ENCODE assay signal across 15 cellular contexts in the genomic region with DNA sequence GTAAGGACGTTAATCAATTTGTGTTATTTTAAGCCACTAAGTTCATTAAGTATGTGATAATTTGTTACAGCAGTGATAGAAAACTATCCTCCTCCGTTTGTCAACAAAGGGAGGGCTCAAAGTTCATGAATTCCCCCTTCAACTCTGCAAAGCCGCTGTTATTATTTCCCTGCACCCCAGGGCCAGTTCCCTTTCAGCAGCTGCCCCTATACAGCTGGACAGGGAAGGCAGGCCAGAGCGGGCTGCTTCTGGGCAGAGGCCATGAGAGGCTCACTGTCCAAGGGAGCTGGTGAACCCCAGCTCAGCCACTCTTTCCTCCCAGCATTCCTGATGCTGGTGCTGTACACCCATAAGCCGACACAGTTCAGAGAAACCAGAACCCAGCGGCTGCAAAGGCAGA.
A peak's percentile ranks its signal among the peaks of the same experiment; 100 is the strongest.
DNase-seq lines count a peak whose midpoint lies in the region; ATAC-seq and TF ChIP-seq lines count a peak whose summit lies in the region.
"Had no signal": no experiment of that assay in that cellular context is flagged by ENCODE, and none has a peak within 500 bp of the region (broad histone marks: within the 10 kb centered on the region; RNA-seq: fewer than 3 reads in every experiment).

No MANE protein-coding gene starts in this region.

- no peak overlapping the region for H2BK12ac ChIP-seq in H9 (ENCODE audit: insufficient read length, low read depth, low read length)

- H3K9me3 Mint-ChIP-seq in H9 (peaks cover 16 to 20% of the 10 kb centered on the region in 2 experiments), neural progenitor cell (peaks cover 10% of the 10 kb centered on the region)

- no peak overlapping the region for H2BK5ac ChIP-seq in H9 (ENCODE audit: insufficient read length, low read length)

- H3K9me3 ChIP-seq in H9 (ENCODE audit: control insufficient read depth, low read depth, low read length) (no peaks in the 10 kb centered on the region), hepatocyte (ENCODE audit: low read depth) (peaks cover 4% of the 10 kb centered on the region), right lobe of liver (peaks cover 0 to 2% (median 0%) of the 10 kb centered on the region in 4 donors), neural progenitor cell (ENCODE audit: low read depth) (peaks cover 5% of the 10 kb centered on the region)
- H3K9me3 ChIP-seq: A549 had no signal

- no peak overlapping the region for H2BK120ac ChIP-seq in H9 (ENCODE audit: low read depth, low read length, poor library complexity, severe bottlenecking)

- no peak overlapping the region for H2BK20ac ChIP-seq in H9 (ENCODE audit: low read depth, low read length, poor library complexity, severe bottlenecking)

- no peaks in the 10 kb centered on the region for H3K27me3 ChIP-seq in H9 (ENCODE audit: insufficient read depth, low read length)
- H3K27me3 ChIP-seq in hepatocyte, result no peaks in the 10 kb centered on the region
- H3K27me3 ChIP-seq in right lobe of liver, result no peaks in the 10 kb centered on the region
- no peaks in the 10 kb centered on the region for H3K27me3 ChIP-seq in neural progenitor cell

- no peaks in the 10 kb centered on the region for H3K9me2 ChIP-seq in hepatocyte (replicated peaks; ENCODE audit: insufficient read depth)

- H3K27me3 Mint-ChIP-seq in H9 (ENCODE audit: low read depth), result no peaks in the 10 kb centered on the region
- peaks cover 11% of the 10 kb centered on the region for H3K27me3 Mint-ChIP-seq in neural progenitor cell (ENCODE audit: insufficient read depth, low read depth)
- H3K27me3 Mint-ChIP-seq: CD4-positive, alpha-beta T cell had no signal

- H3K4ac ChIP-seq in H9 (ENCODE audit: low read depth, low read length), result no peak overlapping the region

- TF ChIP-seq CTCF in H9 (conservative IDR thresholded peaks at IDR 0.05), result no peak
- no peak for TF ChIP-seq CTCF in hepatocyte (IDR thresholded peaks at IDR 0.05; ENCODE audit: poor library complexity)
- TF ChIP-seq CTCF in right lobe of liver (IDR thresholded peaks at IDR 0.05), result no peak
- no peak for TF ChIP-seq CTCF in neural progenitor cell (IDR thresholded peaks at IDR 0.05)

- no peak overlapping the region for H3K4me3 ChIP-seq in hepatocyte
- no peak overlapping the region for H3K4me3 ChIP-seq in right lobe of liver
- no peak overlapping the region for H3K4me3 ChIP-seq in neural progenitor cell
- H3K4me3 ChIP-seq: A549, GM23248 had no signal

- peak; percentile 36 to 70 (median 43) for ATAC-seq in right lobe of liver
- ATAC-seq in stimulated activated naive CD8-positive, alpha-beta T cell treated with anti-CD3 and anti-CD28 coated beads, Interleukin-15, Interleukin-2, amounts not matched to agents 100 U/mL and 50 U/mL, for 24 hours, result no peak
- ATAC-seq in HG02571 (IDR thresholded peaks at IDR 0.05; ENCODE audit: unreplicated experiment), result no peak

- no peak overlapping the region for H3K56ac ChIP-seq in H9 (ENCODE audit: insufficient read length, low read depth, low read length)

- H3K4me3 Mint-ChIP-seq in H9, result no peak overlapping the region
- H3K4me3 Mint-ChIP-seq in neural progenitor cell, result no peak overlapping the region
- H3K4me3 Mint-ChIP-seq: CD4-positive, alpha-beta T cell had no signal

- WGBS in H9 (ENCODE audit: extremely low coverage, insufficient read length, low lambda C conversion rate), result no CpG with 5 or more reads among the region's 6 CpGs
- 71% methylated on average over 6 of the region's 6 CpGs for WGBS in hepatocyte (ENCODE audit: low lambda C conversion rate, missing lambda C conversion rate)
- WGBS in right lobe of liver (ENCODE audit: insufficient coverage, low coverage, low lambda C conversion rate, missing lambda C conversion rate), result 38% methylated on average over 4 of the region's 6 CpGs

- H3F3A ChIP-seq in neural progenitor cell (ENCODE audit: low read depth), result peaks cover 13% of the 10 kb centered on the region

- H4K8ac ChIP-seq in H9 (replicated peaks; ENCODE audit: insufficient read length, low read depth, low read length), result no peak overlapping the region

- H3K23ac ChIP-seq in H9 (ENCODE audit: insufficient read length, low read depth, low read length), result no peak overlapping the region

- no peak overlapping the region for H2BK15ac ChIP-seq in H9 (ENCODE audit: low read depth, low read length)

- H3K4me1 Mint-ChIP-seq in H9, result peaks cover 12 to 17% of the 10 kb centered on the region in 2 experiments
- peaks cover 23% of the 10 kb centered on the region for H3K4me1 Mint-ChIP-seq in neural progenitor cell

- H4K91ac ChIP-seq in H9 (ENCODE audit: insufficient read length, low read depth, low read length), result peak overlapping the region; percentile 35

- DNase-seq in H9 (no peak), hepatocyte (ENCODE audit: low spot score) (peak; percentile 9), right lobe of liver (no peak), neural progenitor cell (ENCODE audit: low spot score) (no peak), NCI-H510A (lab: John Stamatoyannopoulos, UW) (no peak)
- no peak for DNase-seq in stimulated activated naive CD8-positive, alpha-beta T cell treated with anti-CD3 and anti-CD28 coated beads, Interleukin-15, Interleukin-2, amounts not matched to agents 100 U/mL and 50 U/mL, for 24 hours
- DNase-seq: AML-193; Caco-2; CD4-positive, alpha-beta T cell; GM23248; HCEC 1CT had no signal

- H3K18ac ChIP-seq in H9 (ENCODE audit: insufficient read length, low read depth, low read length), result no peak overlapping the region

- H3K36me3 Mint-ChIP-seq in H9 (ENCODE audit: insufficient read depth in 1 of 3, low read depth in 3 of 3) (peaks cover 16 to 25% (median 23%) of the 10 kb centered on the region in 3 experiments), neural progenitor cell (no peaks in the 10 kb centered on the region)

- H4K5ac ChIP-seq in H9 (ENCODE audit: insufficient read length, low read depth, low read length), result no peak overlapping the region

- intact Hi-C loops in right lobe of liver (cut with DNase I), result no loop called here

- H2AFZ ChIP-seq in H9 (ENCODE audit: low read length) (no peak overlapping the region), hepatocyte (no peak overlapping the region), neural progenitor cell (replicated peaks) (no peak overlapping the region)
- H2AFZ ChIP-seq: GM23248 had no signal

- H3K9ac ChIP-seq in H9 (ENCODE audit: extremely low read depth, insufficient read length, low read length), result no peak overlapping the region
- H3K9ac ChIP-seq in neural progenitor cell, result no peak overlapping the region
- H3K9ac ChIP-seq: GM23248 had no signal

- H3K27ac Mint-ChIP-seq in H9, result no peak overlapping the region; a peak in 1 of 7 replicates
- H3K27ac Mint-ChIP-seq in neural progenitor cell, result peak overlapping the region; percentile 51
- H3K27ac Mint-ChIP-seq: CD4-positive, alpha-beta T cell had no signal

- H3K14ac ChIP-seq in H9 (ENCODE audit: insufficient read depth, low read length), result no peak overlapping the region; the same call in 1 of the 2 replicates

- no peak for TF ChIP-seq POLR2A in right lobe of liver (IDR thresholded peaks at IDR 0.05)

- H4K20me1 ChIP-seq in H9 (ENCODE audit: control insufficient read depth, insufficient read depth, insufficient read length), result no peaks in the 10 kb centered on the region
- no peaks in the 10 kb centered on the region for H4K20me1 ChIP-seq in hepatocyte (ENCODE audit: insufficient read depth, poor library complexity, severe bottlenecking)
- H4K20me1 ChIP-seq in neural progenitor cell (ENCODE audit: low read depth), result peaks cover 7% of the 10 kb centered on the region

- H2AK5ac ChIP-seq in H9 (ENCODE audit: insufficient read length, low read length), result no peak overlapping the region

- H3K79me1 ChIP-seq in H9 (ENCODE audit: insufficient read depth, low read depth, low read length, poor library complexity, severe bottlenecking), result no peaks in the 10 kb centered on the region

- no peak overlapping the region for H3K4me2 ChIP-seq in H9 (ENCODE audit: insufficient read depth, insufficient read length, low read length)
- H3K4me2 ChIP-seq in hepatocyte, result no peak overlapping the region
- no peak overlapping the region for H3K4me2 ChIP-seq in neural progenitor cell
- H3K4me2 ChIP-seq: A549 had no signal

- H3K4me1 ChIP-seq in H9 (ENCODE audit: insufficient read depth, low read length) (no peaks in the 10 kb centered on the region; the same call in 1 of the 2 replicates), hepatocyte (ENCODE audit: insufficient read depth) (no peaks in the 10 kb centered on the region), right lobe of liver (peaks cover 0 to 6% (median 0%) of the 10 kb centered on the region in 4 donors), neural progenitor cell (peaks cover 17% of the 10 kb centered on the region)
- H3K4me1 ChIP-seq: A549, Caco-2 had no signal

- H3K23me2 ChIP-seq in H9 (ENCODE audit: insufficient read length, low read depth, low read length, poor library complexity, severe bottlenecking), result no peaks in the 10 kb centered on the region

- no peaks in the 10 kb centered on the region for H3K36me3 ChIP-seq in hepatocyte (replicated peaks; ENCODE audit: insufficient read depth, low read depth)
- H3K36me3 ChIP-seq in right lobe of liver, result no peaks in the 10 kb centered on the region
- no peaks in the 10 kb centered on the region for H3K36me3 ChIP-seq in neural progenitor cell

- H3K27ac ChIP-seq in H9 (ENCODE audit: insufficient read length, low read depth, low read length) (no peak overlapping the region), hepatocyte (no peak overlapping the region), right lobe of liver (no peak overlapping the region), neural progenitor cell (no peak overlapping the region)
- H3K27ac ChIP-seq: 22Rv1, A549, C4-2B, GM23248 had no signal

- H3T11ph ChIP-seq in H9 (ENCODE audit: low read length), result no peak overlapping the region

- H3K79me2 ChIP-seq in H9 (ENCODE audit: insufficient read depth, low read length) (no peaks in the 10 kb centered on the region), hepatocyte (no peaks in the 10 kb centered on the region), neural progenitor cell (ENCODE audit: low read depth) (no peaks in the 10 kb centered on the region)

Comparison
In these comparisons a context has a peak if more than half of its experiments do, and no peak if none do; other contexts are left out.
1. ATAC-seq: peak in right lobe of liver (4 of 4); none in stimulated activated naive CD8-positive, alpha-beta T cell treated with anti-CD3 and anti-CD28 coated beads, Interleukin-15, Interleukin-2, amounts not matched to agents 100 U/mL and 50 U/mL, for 24 hours (single experiment) and HG02571 (single experiment).